33 cellular contexts compared by ENCODE assay signal in genomic region chr15:55507567-55507966, GRCh38. TPM values are rescaled to one million over a fixed set of nuclear protein-coding genes. Genes with fewer than 3 reads are reported as not detected.
DNase-seq lines count a peak whose midpoint lies in the region; ATAC-seq, FAIRE-seq and TF ChIP-seq lines count a peak whose summit lies in the region.
"Had no signal": no experiment of that assay in that cellular context is flagged by ENCODE, and none has a peak within 500 bp of the region (broad histone marks: within the 10 kb centered on the region; RNA-seq: fewer than 3 reads in every experiment).

No MANE protein-coding gene starts in this region.

- H3K4me1 ChIP-seq in esophagus muscularis mucosa = no peaks in the 10 kb centered on the region
- H3K4me1 ChIP-seq in psoas muscle = no peaks in the 10 kb centered on the region
- no peaks in the 10 kb centered on the region for H3K4me1 ChIP-seq in gastrocnemius medialis
- H3K4me1 ChIP-seq: A549; BE2C; BLaER1; BLaER1 treated with 17β-estradiol and CSF1 and Interleukin-3, amounts not matched to agents 10 nM and 100 nM; Caco-2 had no signal

- no peak for FAIRE-seq in GM12891 (lab: Jason Lieb, UNC)
- FAIRE-seq: A204.1, D721Med had no signal

- ATAC-seq in psoas muscle = peak in 3 of 4 donors; percentile 60 to 89 (median 83)
- ATAC-seq in gastrocnemius medialis = peak; percentile 95 to 99
- ATAC-seq: A549; CD8-positive, alpha-beta T cell had no signal

- DNase-seq in esophagus muscularis mucosa (ENCODE audit: extremely low spot score) (peak; percentile 55), psoas muscle (no peak), gastrocnemius medialis (peak; percentile 25 to 37), GM13976 (ENCODE audit: low spot score) (no peak), SKM-1 (lab: John Stamatoyannopoulos, UW; ENCODE audit: unreplicated experiment) (no peak), GM12891 (ENCODE audit: insufficient read length, low spot score) (no peak)
- DNase-seq: 8988T; ACHN; AML-193; BE2C; C1 segment of cervical spinal cord; Caco-2; Calu3; CD4-positive, alpha-beta memory T cell; CD4-positive, alpha-beta T cell; CD4-positive, CD25-positive, alpha-beta regulatory T cell; CD8-positive, alpha-beta memory T cell; CD8-positive, alpha-beta T cell; COR-L47; DMS 273 treated with DMSO at 0.1 percent for 48 hours; DMS153; DMS53; DMS79; DMS79 treated with DMSO at 0.1 percent for 48 hours; DND-41; EL had no signal

- H3K4me3 ChIP-seq in esophagus muscularis mucosa (no peak overlapping the region), psoas muscle (no peak overlapping the region), gastrocnemius medialis (no peak overlapping the region)
- H3K4me3 ChIP-seq: A549; BLaER1; BLaER1 treated with 17β-estradiol and CSF1 and Interleukin-3, amounts not matched to agents 10 nM and 100 nM had no signal

- H3K9me3 ChIP-seq in esophagus muscularis mucosa (no peaks in the 10 kb centered on the region), psoas muscle (no peaks in the 10 kb centered on the region), gastrocnemius medialis (no peaks in the 10 kb centered on the region)
- H3K9me3 ChIP-seq: BE2C, Caco-2 had no signal

- no peak for TF ChIP-seq EP300 in esophagus muscularis mucosa (IDR thresholded peaks at IDR 0.05)

- H3K27ac ChIP-seq in esophagus muscularis mucosa (replicated peaks in 1 of 4) = no peak overlapping the region
- H3K27ac ChIP-seq in psoas muscle = no peak overlapping the region
- H3K27ac ChIP-seq in gastrocnemius medialis = peak overlapping the region in 3 of 4 donors; percentile 29 to 56 (median 55)
- H3K27ac ChIP-seq: 22Rv1; A549; BLaER1; BLaER1 treated with 17β-estradiol and CSF1 and Interleukin-3, amounts not matched to agents 10 nM and 100 nM; C4-2B had no signal

- TF ChIP-seq POLR2A in esophagus muscularis mucosa (IDR thresholded peaks at IDR 0.05; ENCODE audit: low read depth) = no peak
- no peak for TF ChIP-seq POLR2A in gastrocnemius medialis (IDR thresholded peaks at IDR 0.05)
- TF ChIP-seq POLR2A in GM12891 (IDR thresholded peaks at IDR 0.05; ENCODE audit: low read depth, low read length) = no peak

- intact Hi-C loops in esophagus muscularis mucosa (cut with DNase I) (no loop called here), psoas muscle (cut with DNase I) (no loop called here), gastrocnemius medialis (cut with DNase I; ENCODE audit: low total_unique reads) (no loop called here)

- no peaks in the 10 kb centered on the region for H3K27me3 ChIP-seq in esophagus muscularis mucosa
- no peaks in the 10 kb centered on the region for H3K27me3 ChIP-seq in psoas muscle (ENCODE audit: insufficient read depth in 3 of 3, low read length in 2 of 3)
- no peaks in the 10 kb centered on the region for H3K27me3 ChIP-seq in gastrocnemius medialis
- H3K27me3 ChIP-seq: BE2C; BLaER1; BLaER1 treated with 17β-estradiol and CSF1 and Interleukin-3, amounts not matched to agents 10 nM and 100 nM had no signal

- in situ Hi-C loops in gastrocnemius medialis (cut with MboI; ENCODE audit: low sequenced_read_pairs in 4 of 4) (no loop called here), GM13976 (cut with MboI; ENCODE audit: low sequenced_read_pairs, unreplicated experiment) (no loop called here)

- H3K36me3 ChIP-seq in esophagus muscularis mucosa (no peaks in the 10 kb centered on the region), psoas muscle (ENCODE audit: insufficient read depth in 1 of 2, low read depth in 1 of 2) (no peaks in the 10 kb centered on the region), gastrocnemius medialis (no peaks in the 10 kb centered on the region)
- H3K36me3 ChIP-seq: BE2C; BLaER1; BLaER1 treated with 17β-estradiol and CSF1 and Interleukin-3, amounts not matched to agents 10 nM and 100 nM had no signal

- TF ChIP-seq CTCF in esophagus muscularis mucosa (IDR thresholded peaks at IDR 0.05) (no peak), psoas muscle (IDR thresholded peaks at IDR 0.05) (no peak), gastrocnemius medialis (IDR thresholded peaks at IDR 0.05 in 4 of 5, conservative IDR thresholded peaks at IDR 0.05 in 1 of 5) (no peak), GM13976 (IDR thresholded peaks at IDR 0.05; ENCODE audit: borderline replicate concordance, control extremely low read depth, extremely low read depth, insufficient read depth, missing control alignments) (no peak)

- WGBS in esophagus muscularis mucosa = 92% methylated on average over 4 of the region's 4 CpGs
- WGBS in psoas muscle, 3 donors = 33 to 56% (median 38%) methylated on average over 4 of the region's 4 CpGs

TF ChIP-seq in GM12891, 5 proteins besides CTCF, POLR2A, EP300 and RAD21:
- TF ChIP-seq POU2F2 (IDR thresholded peaks at IDR 0.05; ENCODE audit: low read depth, low read length) (no peak), POLR2AphosphoS5 (IDR thresholded peaks at IDR 0.05; ENCODE audit: low read depth, low read length) (no peak), SPI1 (IDR thresholded peaks at IDR 0.05; ENCODE audit: low read depth, low read length) (no peak), PAX5 (IDR thresholded peaks at IDR 0.05; ENCODE audit: insufficient read depth, low read length, severe bottlenecking) (no peak), TAF1 (IDR thresholded peaks at IDR 0.05; ENCODE audit: low read depth, low read length) (no peak)

RNA-seq across cellular contexts. Expression of gene DNAAF4, which starts 0.5 kb away (rescaled TPM):
- total RNA-seq in esophagus muscularis mucosa (1 to 10 TPM in 3 of 4 donors, under 1 TPM in 1; 0.50 to 2.1 (median 1.4) TPM), psoas muscle (under 1 TPM in 3 of 4 donors, not detected in 1; 0.19 to 0.44 (median 0.32) TPM), gastrocnemius medialis (1 to 10 TPM in 2 of 4 donors, under 1 TPM in 1, not detected in 1; 0.38 to 2.4 (median 1.5) TPM)
- polyA plus RNA-seq in psoas muscle = under 1 TPM; 0.27 to 0.95 (median 0.86) TPM
- 0.36 TPM for polyA plus RNA-seq in GM12891 (2012; ENCODE audit: low read depth, missing spikeins)
- total RNA-seq: CD8-positive, alpha-beta T cell had no signal
- polyA plus RNA-seq: CD8-positive, alpha-beta memory T cell had no signal

Comparison
In these comparisons a context has a peak if more than half of its experiments do, and no peak if none do; other contexts are left out.
1. DNase-seq: peak in esophagus muscularis mucosa (single experiment) and gastrocnemius medialis (2 of 2); none in psoas muscle (0 of 2), GM13976 (single experiment), SKM-1 (single experiment) and GM12891 (single experiment).
2. H3K27ac ChIP-seq: peak in gastrocnemius medialis (3 of 4); none in esophagus muscularis mucosa (0 of 4) and psoas muscle (single experiment).